ENCODE assay signal across 33 cellular contexts in genomic region chr2:57793310-57793709, GRCh38.
"Had no signal": no experiment of that assay in that cellular context is flagged by ENCODE, and none has a peak within 500 bp of the region (broad histone marks: within the 10 kb centered on the region; RNA-seq: fewer than 3 reads in every experiment).

No MANE protein-coding gene starts in this region.

- H3K27ac Mint-ChIP-seq: activated B cell treated with CpG ODN at 0.5 μM for 24 hours; activated CD4-positive, alpha-beta memory T cell treated with anti-CD3 and anti-CD28 coated beads for 36 hours; activated CD4-positive, alpha-beta T cell treated with anti-CD3 and anti-CD28 coated beads, Interleukin-2, amount 10 ng/mL, durations not matched to agents 24 days and 14 days; activated CD8-positive, alpha-beta T cell treated with anti-CD3 and anti-CD28 coated beads for 36 hours; activated naive CD4-positive, alpha-beta T cell treated with anti-CD3 and anti-CD28 coated beads, Interleukin-2, amount 10 ng/mL, durations not matched to agents 7 days and 5 days; activated naive CD4-positive, alpha-beta T cell treated with anti-CD3 and anti-CD28 coated beads, Interleukin-2, amount 50 U/mL, for 24 hours; activated naive CD8-positive, alpha-beta T cell; activated naive CD8-positive, alpha-beta T cell treated with anti-CD3 and anti-CD28 coated beads, Interleukin-2, amount 10 ng/mL, durations not matched to agents 7 days and 5 days; activated T-cell treated with anti-CD3 and anti-CD28 coated beads, Interleukin-2, amount 50 U/mL, for 72 hours; activated T-helper 1 cell treated with anti-CD3 and anti-CD28 coated beads, Interleukin-12 subunit alpha, Interleukin-12 subunit beta, Interleukin-2, Interleukin-4 antibody, amounts not matched to agents 30 ng/mL and 10 ng/mL and 1 ng/mL, durations not matched to agents 14 hours and 24 hours and 36 hours; activated T-helper 17 cell treated with anti-CD3 and anti-CD28 coated beads, Interleukin-2, amount 50 U/mL, for 72 hours; brain; T-helper 1 cell treated with Interleukin-12 subunit alpha and Interleukin-12 subunit beta and Interleukin-4 antibody, amounts not matched to agents 30 μg/mL and 1 μg/mL, for 36 hours; T-helper 2 cell treated with Interferon-gamma antibody and Interleukin-4, amounts not matched to agents 5 μg/mL and 100 μg/mL, for 36 hours had no signal

- H3K27ac ChIP-seq: adrenal gland, ascending aorta, cardiac muscle cell, coronary artery, VCaP had no signal

- H3K9me3 ChIP-seq: adrenal gland, ascending aorta had no signal

- H3K4me1 ChIP-seq: adrenal gland, ascending aorta had no signal

- H3K36me3 Mint-ChIP-seq: activated CD4-positive, alpha-beta memory T cell treated with anti-CD3 and anti-CD28 coated beads for 36 hours; activated naive CD4-positive, alpha-beta T cell treated with anti-CD3 and anti-CD28 coated beads, Interleukin-2, amount 10 ng/mL, durations not matched to agents 7 days and 5 days; activated naive CD4-positive, alpha-beta T cell treated with anti-CD3 and anti-CD28 coated beads, Interleukin-2, amount 50 U/mL, for 24 hours; activated naive CD8-positive, alpha-beta T cell; activated naive CD8-positive, alpha-beta T cell treated with anti-CD3 and anti-CD28 coated beads, Interleukin-2, amount 10 ng/mL, durations not matched to agents 7 days and 5 days; brain had no signal

- H3K27me3 Mint-ChIP-seq: activated B cell treated with CpG ODN at 0.5 μM for 24 hours; activated CD4-positive, alpha-beta memory T cell treated with anti-CD3 and anti-CD28 coated beads for 36 hours; activated CD4-positive, alpha-beta T cell treated with anti-CD3 and anti-CD28 coated beads, Interleukin-2, amount 10 ng/mL, durations not matched to agents 24 days and 14 days; activated CD8-positive, alpha-beta T cell treated with anti-CD3 and anti-CD28 coated beads for 36 hours; activated naive CD4-positive, alpha-beta T cell treated with anti-CD3 and anti-CD28 coated beads, Interleukin-2, amount 10 ng/mL, durations not matched to agents 7 days and 5 days; activated naive CD8-positive, alpha-beta T cell had no signal

- H3K4me3 ChIP-seq: adrenal gland, ascending aorta, cardiac muscle cell, coronary artery had no signal

- H3K36me3 ChIP-seq: adrenal gland, ascending aorta, cardiac muscle cell had no signal

- H3K4me3 Mint-ChIP-seq: activated B cell treated with CpG ODN at 0.5 μM for 24 hours; activated CD4-positive, alpha-beta memory T cell treated with anti-CD3 and anti-CD28 coated beads for 36 hours; activated CD4-positive, alpha-beta T cell treated with anti-CD3 and anti-CD28 coated beads, Interleukin-2, amount 10 ng/mL, durations not matched to agents 24 days and 14 days; activated CD8-positive, alpha-beta T cell treated with anti-CD3 and anti-CD28 coated beads for 36 hours; activated naive CD4-positive, alpha-beta T cell treated with anti-CD3 and anti-CD28 coated beads, Interleukin-2, amount 10 ng/mL, durations not matched to agents 7 days and 5 days; activated naive CD4-positive, alpha-beta T cell treated with anti-CD3 and anti-CD28 coated beads, Interleukin-2, amount 50 U/mL, for 24 hours; activated naive CD8-positive, alpha-beta T cell; activated naive CD8-positive, alpha-beta T cell treated with anti-CD3 and anti-CD28 coated beads, Interleukin-2, amount 10 ng/mL, durations not matched to agents 7 days and 5 days; activated T-cell treated with anti-CD3 and anti-CD28 coated beads, Interleukin-2, amount 50 U/mL, for 4 hours; activated T-cell treated with anti-CD3 and anti-CD28 coated beads, Interleukin-2, amount 50 U/mL, for 72 hours; activated T-helper 1 cell treated with anti-CD3 and anti-CD28 coated beads, Interleukin-12 subunit alpha, Interleukin-12 subunit beta, Interleukin-2, Interleukin-4 antibody, amounts not matched to agents 30 ng/mL and 10 ng/mL and 1 ng/mL, durations not matched to agents 14 hours and 24 hours and 36 hours; activated T-helper 17 cell treated with anti-CD3 and anti-CD28 coated beads, Interleukin-2, amount 50 U/mL, for 72 hours; brain; T-helper 1 cell treated with Interleukin-12 subunit alpha and Interleukin-12 subunit beta and Interleukin-4 antibody, amounts not matched to agents 30 μg/mL and 1 μg/mL, for 36 hours; T-helper 2 cell treated with Interferon-gamma antibody and Interleukin-4, amounts not matched to agents 5 μg/mL and 100 μg/mL, for 36 hours had no signal

- H3K27me3 ChIP-seq: adrenal gland, ascending aorta, cardiac muscle cell had no signal

- H3K9me3 Mint-ChIP-seq: activated CD4-positive, alpha-beta T cell treated with anti-CD3 and anti-CD28 coated beads, Interleukin-2, amount 10 ng/mL, durations not matched to agents 24 days and 14 days; activated naive CD4-positive, alpha-beta T cell treated with anti-CD3 and anti-CD28 coated beads, Interleukin-2, amount 10 ng/mL, durations not matched to agents 7 days and 5 days; activated naive CD8-positive, alpha-beta T cell treated with anti-CD3 and anti-CD28 coated beads, Interleukin-2, amount 10 ng/mL, durations not matched to agents 7 days and 5 days; T-helper 1 cell treated with Interleukin-12 subunit alpha and Interleukin-12 subunit beta and Interleukin-4 antibody, amounts not matched to agents 30 μg/mL and 1 μg/mL, for 36 hours; T-helper 2 cell treated with Interferon-gamma antibody and Interleukin-4, amounts not matched to agents 5 μg/mL and 100 μg/mL, for 36 hours had no signal

- DNase-seq: activated B cell treated with CpG ODN at 0.5 μM for 24 hours; activated CD4-positive, alpha-beta memory T cell treated with anti-CD3 and anti-CD28 coated beads for 36 hours; activated CD4-positive, alpha-beta T cell treated with anti-CD3 and anti-CD28 coated beads for 4 hours; activated CD4-positive, alpha-beta T cell treated with anti-CD3 and anti-CD28 coated beads, Interleukin-2, amount 10 ng/mL, durations not matched to agents 24 days and 14 days; activated CD4-positive, alpha-beta T cell treated with anti-CD3 and anti-CD28 coated beads, Interleukin-2, amount 50 U/mL, for 1 hour; activated CD4-positive, alpha-beta T cell treated with anti-CD3 and anti-CD28 coated beads, Interleukin-2, amount 50 U/mL, for 4 hours; activated CD4-positive, CD25-positive, alpha-beta regulatory T cell treated with anti-CD3 and anti-CD28 coated beads, Interleukin-2, amount 50 U/mL, for 72 hours; activated CD8-positive, alpha-beta memory T cell treated with anti-CD3 and anti-CD28 coated beads, Interleukin-2, amount 50 U/mL, for 4 hours; activated CD8-positive, alpha-beta T cell treated with anti-CD3 and anti-CD28 coated beads for 36 hours; activated effector memory CD4-positive, alpha-beta T cell treated with anti-CD3 and anti-CD28 coated beads, Interleukin-2, amount 50 U/mL, for 16 hours; activated naive CD4-positive, alpha-beta T cell treated with anti-CD3 and anti-CD28 coated beads, Interleukin-2, amount 10 ng/mL, durations not matched to agents 7 days and 5 days; activated naive CD4-positive, alpha-beta T cell treated with Interleukin-2 at 50 U/mL for 16 hours; activated naive CD8-positive, alpha-beta T cell treated with anti-CD3 and anti-CD28 coated beads, Interleukin-2, amount 10 ng/mL, durations not matched to agents 7 days and 5 days; activated T-cell treated with anti-CD3 and anti-CD28 coated beads for 4 hours; activated T-cell treated with anti-CD3 and anti-CD28 coated beads, Interleukin-2, amount 50 U/mL, for 1 hour; activated T-cell treated with anti-CD3 and anti-CD28 coated beads, Interleukin-2, amount 50 U/mL, for 4 hours; activated T-cell treated with anti-CD3 and anti-CD28 coated beads, Interleukin-2, amount 50 U/mL, for 72 hours; adrenal gland; amniotic stem cell; anterior cingulate cortex; caudate nucleus; T-helper 9 cell had no signal

- H3K4me1 Mint-ChIP-seq: activated B cell treated with CpG ODN at 0.5 μM for 24 hours; activated CD4-positive, alpha-beta T cell treated with anti-CD3 and anti-CD28 coated beads, Interleukin-2, amount 10 ng/mL, durations not matched to agents 24 days and 14 days; activated naive CD4-positive, alpha-beta T cell treated with anti-CD3 and anti-CD28 coated beads, Interleukin-2, amount 10 ng/mL, durations not matched to agents 7 days and 5 days; activated naive CD4-positive, alpha-beta T cell treated with anti-CD3 and anti-CD28 coated beads, Interleukin-2, amount 50 U/mL, for 24 hours; activated naive CD8-positive, alpha-beta T cell treated with anti-CD3 and anti-CD28 coated beads, Interleukin-2, amount 10 ng/mL, durations not matched to agents 7 days and 5 days; activated T-helper 17 cell treated with anti-CD3 and anti-CD28 coated beads, Interleukin-2, amount 50 U/mL, for 72 hours; brain had no signal

- ATAC-seq: activated CD8-positive, alpha-beta T cell treated with anti-CD3 and anti-CD28 coated beads for 36 hours; activated T-cell treated with anti-CD3 and anti-CD28 coated beads, Interleukin-2, amount 50 U/mL, for 4 hours; activated T-cell treated with anti-CD3 and anti-CD28 coated beads, Interleukin-2, amount 50 U/mL, for 72 hours; activated T-helper 17 cell treated with anti-CD3 and anti-CD28 coated beads, Interleukin-2, amount 50 U/mL, for 72 hours had no signal
